In the genomic region with DNA sequence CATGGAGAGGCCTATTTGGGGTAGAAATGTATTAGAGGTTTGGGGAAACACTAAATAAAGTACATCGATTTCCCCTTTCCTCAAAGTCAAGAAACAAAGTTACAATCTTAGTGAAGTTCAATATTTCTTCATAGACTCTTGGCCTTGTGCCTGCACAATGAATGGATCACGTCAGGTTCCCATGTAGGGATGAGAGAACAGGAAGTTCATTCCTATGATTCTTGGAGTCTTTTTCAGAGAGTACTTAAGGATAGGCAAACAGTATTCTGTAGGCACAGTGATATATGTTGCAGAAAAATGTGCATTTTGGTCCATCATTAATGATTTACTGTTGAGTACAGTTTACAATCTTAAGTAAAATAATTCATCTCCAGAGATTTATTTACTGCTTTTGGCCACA, we compare ENCODE assay signal across 22 cellular contexts.
"Had no signal": no experiment of that assay in that cellular context is flagged by ENCODE, and none has a peak within 500 bp of the region (broad histone marks: within the 10 kb centered on the region; RNA-seq: fewer than 3 reads in every experiment).

No MANE protein-coding gene starts in this region.

- H3K4me2 ChIP-seq: hepatocyte, smooth muscle cell had no signal

- H3K4me1 ChIP-seq: esophagus squamous epithelium, left ventricle myocardium inferior, right atrium auricular region had no signal

- H3K4me3 Mint-ChIP-seq: activated CD4-positive, alpha-beta memory T cell treated with anti-CD3 and anti-CD28 coated beads, Interleukin-2, amount 10 ng/mL, durations not matched to agents 7 days and 5 days; activated CD4-positive, alpha-beta T cell treated with anti-CD3 and anti-CD28 coated beads for 36 hours; activated naive CD4-positive, alpha-beta T cell treated with anti-CD3 and anti-CD28 coated beads, Interleukin-2, amount 50 U/mL, for 24 hours; activated T-cell treated with anti-CD3 and anti-CD28 coated beads, Interleukin-2, amount 50 U/mL, for 4 hours; brain; central memory CD8-positive, alpha-beta T cell; memory B cell; nephron; T-helper 17 cell; type B pancreatic cell had no signal

- H3K27me3 ChIP-seq: esophagus squamous epithelium, hepatocyte, right atrium auricular region had no signal

- H3K4me1 Mint-ChIP-seq: activated CD4-positive, alpha-beta memory T cell treated with anti-CD3 and anti-CD28 coated beads, Interleukin-2, amount 10 ng/mL, durations not matched to agents 7 days and 5 days; activated CD4-positive, alpha-beta T cell treated with anti-CD3 and anti-CD28 coated beads for 36 hours; activated naive CD4-positive, alpha-beta T cell treated with anti-CD3 and anti-CD28 coated beads, Interleukin-2, amount 50 U/mL, for 24 hours; central memory CD8-positive, alpha-beta T cell; memory B cell; T-helper 17 cell had no signal

- H3K79me2 ChIP-seq: hepatocyte had no signal

- H3K27ac Mint-ChIP-seq: activated CD4-positive, alpha-beta memory T cell treated with anti-CD3 and anti-CD28 coated beads, Interleukin-2, amount 10 ng/mL, durations not matched to agents 7 days and 5 days; activated CD4-positive, alpha-beta T cell treated with anti-CD3 and anti-CD28 coated beads for 36 hours; activated naive CD4-positive, alpha-beta T cell treated with anti-CD3 and anti-CD28 coated beads, Interleukin-2, amount 50 U/mL, for 24 hours; brain; memory B cell; progenitor cell of endocrine pancreas; T-helper 17 cell; type B pancreatic cell had no signal

- H3K36me3 Mint-ChIP-seq: activated naive CD4-positive, alpha-beta T cell treated with anti-CD3 and anti-CD28 coated beads, Interleukin-2, amount 50 U/mL, for 24 hours; brain; memory B cell; type B pancreatic cell had no signal

- H3K9me3 ChIP-seq: esophagus squamous epithelium, left ventricle myocardium inferior, right atrium auricular region had no signal

- H2AFZ ChIP-seq: hepatocyte had no signal

- H3K36me3 ChIP-seq: esophagus squamous epithelium, left ventricle myocardium inferior, right atrium auricular region had no signal

- DNase-seq: activated CD4-positive, alpha-beta memory T cell treated with anti-CD3 and anti-CD28 coated beads, Interleukin-2, amount 10 ng/mL, durations not matched to agents 7 days and 5 days; activated CD4-positive, alpha-beta T cell treated with anti-CD3 and anti-CD28 coated beads for 36 hours; activated effector memory CD4-positive, alpha-beta T cell treated with anti-CD3 and anti-CD28 coated beads, Interleukin-2, amount 50 U/mL, for 16 hours; activated T-cell treated with anti-CD3 and anti-CD28 coated beads, Interleukin-2, amount 50 U/mL, for 4 hours; cortex of kidney; effector CD4-positive, alpha-beta T cell; esophagus squamous epithelium; kidney; left ventricle myocardium inferior; nucleus accumbens; stimulated activated naive CD8-positive, alpha-beta T cell treated with anti-CD3 and anti-CD28 coated beads, Interleukin-15, Interleukin-2, amounts not matched to agents 100 U/mL and 50 U/mL, for 24 hours; T-helper 17 cell had no signal

- H3K27me3 Mint-ChIP-seq: activated CD4-positive, alpha-beta memory T cell treated with anti-CD3 and anti-CD28 coated beads, Interleukin-2, amount 10 ng/mL, durations not matched to agents 7 days and 5 days; activated CD4-positive, alpha-beta T cell treated with anti-CD3 and anti-CD28 coated beads for 36 hours; activated naive CD4-positive, alpha-beta T cell treated with anti-CD3 and anti-CD28 coated beads, Interleukin-2, amount 50 U/mL, for 24 hours; central memory CD8-positive, alpha-beta T cell; memory B cell; type B pancreatic cell had no signal

- FAIRE-seq: kidney had no signal

- H3K27ac ChIP-seq: esophagus squamous epithelium, hepatocyte, left ventricle myocardium inferior, right atrium auricular region had no signal

- H3K4me3 ChIP-seq: esophagus squamous epithelium, hepatocyte, left ventricle myocardium inferior, right atrium auricular region, smooth muscle cell had no signal

- H3K9me3 Mint-ChIP-seq: activated naive CD4-positive, alpha-beta T cell treated with anti-CD3 and anti-CD28 coated beads, Interleukin-2, amount 50 U/mL, for 24 hours; activated T-cell treated with anti-CD3 and anti-CD28 coated beads, Interleukin-2, amount 50 U/mL, for 4 hours; brain; memory B cell; nephron; type B pancreatic cell had no signal
